Comparison of ENCODE assay signal across 9 cellular contexts in the genomic region with DNA sequence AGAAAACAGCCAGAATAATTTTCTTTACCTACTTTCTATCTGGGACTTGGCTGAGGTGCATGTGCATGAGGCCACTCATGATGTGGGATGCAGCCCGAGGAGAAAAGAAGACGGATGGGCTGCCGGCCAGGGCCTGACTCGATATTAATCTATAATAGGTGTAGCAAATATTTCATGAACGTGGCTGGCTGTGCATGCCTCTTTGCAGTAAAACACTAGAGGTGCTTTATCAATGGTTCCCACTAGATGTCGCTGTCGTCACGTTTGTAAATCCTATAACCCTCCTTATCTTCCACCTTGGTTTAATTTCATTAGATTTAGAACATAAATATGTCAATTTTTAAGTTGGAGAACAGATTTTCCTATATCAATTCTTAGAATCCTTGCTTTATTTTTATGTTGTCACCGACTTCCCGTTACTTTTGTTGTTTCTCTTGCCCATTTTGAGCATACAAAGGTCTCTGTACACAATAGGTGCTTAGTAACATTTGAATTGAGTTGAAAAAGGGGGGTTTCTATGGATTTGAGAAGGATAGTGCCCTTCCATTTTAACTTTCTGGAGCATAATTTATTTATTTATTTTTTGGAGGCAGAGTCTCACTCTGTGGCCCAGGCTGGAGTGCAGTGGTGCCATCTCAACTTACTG. TPM values are rescaled to one million over a fixed set of nuclear protein-coding genes. Genes with fewer than 3 reads are reported as not detected.
A peak's percentile ranks its signal among the peaks of the same experiment; 100 is the strongest.
DNase-seq lines count a peak whose midpoint lies in the region; ATAC-seq and TF ChIP-seq lines count a peak whose summit lies in the region.
"Had no signal": no experiment of that assay in that cellular context is flagged by ENCODE, and none has a peak within 500 bp of the region (broad histone marks: within the 10 kb centered on the region; RNA-seq: fewer than 3 reads in every experiment).

No MANE protein-coding gene starts in this region.

- H2AFZ ChIP-seq in osteoblast (ENCODE audit: low read length), result no peak overlapping the region

- H3K4me1 ChIP-seq in foreskin keratinocyte, result no peaks in the 10 kb centered on the region
- H3K4me1 ChIP-seq in osteoblast (ENCODE audit: insufficient read depth, low read length), result no peaks in the 10 kb centered on the region

- TF ChIP-seq CTCF in foreskin keratinocyte (conservative IDR thresholded peaks at IDR 0.05) (peak; percentile 89), osteoblast (IDR thresholded peaks at IDR 0.05; ENCODE audit: extremely low read depth, low read depth, low read length) (peak; percentile 83)

- H3K9me3 ChIP-seq in osteoblast (ENCODE audit: low read depth, low read length), result no peaks in the 10 kb centered on the region

- no peaks in the 10 kb centered on the region for H3K36me3 ChIP-seq in osteoblast (ENCODE audit: insufficient read depth, low read length)

- no peaks in the 10 kb centered on the region for H3K27me3 ChIP-seq in foreskin keratinocyte
- H3K27me3 ChIP-seq in osteoblast (ENCODE audit: insufficient read depth, low read length), result peaks cover 6% of the 10 kb centered on the region

- H3K79me2 ChIP-seq in osteoblast (ENCODE audit: insufficient read depth, low read length), result no peaks in the 10 kb centered on the region

- no peak overlapping the region for H3K4me3 ChIP-seq in osteoblast (ENCODE audit: insufficient read depth, low read length)
- H3K4me3 ChIP-seq: skin epidermis had no signal

- peak; percentile 85 for DNase-seq in Ammon's horn (ENCODE audit: low spot score)
- DNase-seq in NCI-H774 (lab: John Stamatoyannopoulos, UW), result peak; percentile 26
- DNase-seq in activated CD8-positive, alpha-beta memory T cell treated with anti-CD3 and anti-CD28 coated beads, Interleukin-2, amount 50 U/mL, for 48 hours, result peak; percentile 59
- DNase-seq in foreskin keratinocyte, result peak in 1 of 2 donors; percentile 37
- peak; percentile 83 for DNase-seq in osteoblast (ENCODE audit: insufficient read length, low spot score, missing footprints)
- DNase-seq in GF-D8 (lab: John Stamatoyannopoulos, UW), result no peak

- no peak overlapping the region for H3K27ac ChIP-seq in foreskin keratinocyte
- H3K27ac ChIP-seq in osteoblast (ENCODE audit: low read depth, low read length), result no peak overlapping the region
- H3K27ac ChIP-seq: skin epidermis had no signal

- ATAC-seq in GM18517 (IDR thresholded peaks at IDR 0.05; ENCODE audit: unreplicated experiment), result peak; percentile 78
- ATAC-seq in HG03521 (IDR thresholded peaks at IDR 0.05; ENCODE audit: unreplicated experiment), result peak; percentile 61
- peak; percentile 74 for ATAC-seq in foreskin keratinocyte

- no peak overlapping the region for H3K4me2 ChIP-seq in osteoblast (ENCODE audit: insufficient read depth, low read length)

- H4K20me1 ChIP-seq in osteoblast (ENCODE audit: insufficient read depth, low read length), result no peaks in the 10 kb centered on the region

RNA-seq across cellular contexts. Expression of gene FERMT1, which starts 19.6 kb away (rescaled TPM):
- total RNA-seq in foreskin keratinocyte (138 and 276 TPM in 2 replicates), osteoblast (2.1 and 2.5 TPM in 2 replicates)
- 58.5 and 95.3 TPM in 2 replicates for polyA plus RNA-seq in foreskin keratinocyte

Comparison
In these comparisons a context has a peak if more than half of its experiments do, and no peak if none do; other contexts are left out.
1. RNA of gene FERMT1, which starts 19.6 kb away (total RNA-seq): 138 to 276 TPM in foreskin keratinocyte; 2.1 to 2.5 TPM in osteoblast; every median in the first group is over 10 times any median in the second.
2. Peak in every context shown above with its lines, with median percentiles within 50 percentile points of each other: ATAC-seq.